28 cellular contexts compared by ENCODE assay signal in genomic region chr19:12689012-12689411, GRCh38. TPM values are rescaled to one million over a fixed set of nuclear protein-coding genes. Genes with fewer than 3 reads are reported as not detected.
"Had no signal": no experiment of that assay in that cellular context is flagged by ENCODE, and none has a peak within 500 bp of the region (broad histone marks: within the 10 kb centered on the region; RNA-seq: fewer than 3 reads in every experiment).

No MANE protein-coding gene starts in this region.

- H3K27me3 Mint-ChIP-seq: activated B cell treated with CpG ODN at 0.5 μM for 24 hours; activated CD4-positive, alpha-beta T cell treated with anti-CD3 and anti-CD28 coated beads, Interleukin-2, amount 10 ng/mL, durations not matched to agents 24 days and 14 days; activated CD8-positive, alpha-beta memory T cell treated with anti-CD3 and anti-CD28 coated beads, Interleukin-2, amount 10 ng/mL, durations not matched to agents 7 days and 5 days; activated naive CD4-positive, alpha-beta T cell treated with anti-CD3 and anti-CD28 coated beads, Interleukin-2, amount 50 U/mL, for 24 hours; activated T-cell treated with anti-CD3 and anti-CD28 coated beads, Interleukin-2, amount 50 U/mL, for 24 hours; brain; T-cell had no signal

- ATAC-seq: activated CD8-positive, alpha-beta memory T cell treated with anti-CD3 and anti-CD28 coated beads, Interleukin-2, amount 10 ng/mL, durations not matched to agents 7 days and 5 days; Panc1; Right ventricle myocardium inferior had no signal

- H3K27ac ChIP-seq: ascending aorta, SK-N-MC had no signal

- H3K27me3 ChIP-seq: ascending aorta had no signal

- H3K4me1 ChIP-seq: ascending aorta had no signal

- H3K4me3 ChIP-seq: ascending aorta, SK-N-MC had no signal

- DNase-seq: activated B cell treated with CpG ODN at 0.5 μM for 24 hours; activated CD4-positive, alpha-beta T cell treated with anti-CD3 and anti-CD28 coated beads for 1 hour; activated CD4-positive, alpha-beta T cell treated with anti-CD3 and anti-CD28 coated beads, Interleukin-2, amount 10 ng/mL, durations not matched to agents 24 days and 14 days; activated CD4-positive, alpha-beta T cell treated with anti-CD3 and anti-CD28 coated beads, Interleukin-2, amount 50 U/mL, for 48 hours; activated CD8-positive, alpha-beta memory T cell treated with anti-CD3 and anti-CD28 coated beads, Interleukin-2, amount 10 ng/mL, durations not matched to agents 7 days and 5 days; activated effector memory CD4-positive, alpha-beta T cell treated with Interleukin-2 at 50 U/mL for 16 hours; activated naive CD4-positive, alpha-beta T cell; activated T-cell treated with anti-CD3 and anti-CD28 coated beads, Interleukin-2, amount 50 U/mL, for 24 hours; Karpas-422; NCI-H1105 treated with DMSO at 0.1 percent for 48 hours; NCI-H1436 treated with DMSO at 0.1 percent for 48 hours; NCI-H187; NCI-H2081; NCI-H510A treated with DMSO at 0.1 percent for 48 hours; NCI-H69; NK-92 treated with Interleukin-12 subunit alpha and Interleukin-12 subunit beta, amount 100 ng/mL, for 24 hours; OCI-M1; RPMI8226; T-cell; T-helper 2 cell; T1000 had no signal

- H3K9me3 ChIP-seq: ascending aorta had no signal

- H3K9me3 Mint-ChIP-seq: activated B cell treated with CpG ODN at 0.5 μM for 24 hours; activated CD4-positive, alpha-beta T cell treated with anti-CD3 and anti-CD28 coated beads, Interleukin-2, amount 10 ng/mL, durations not matched to agents 24 days and 14 days; activated naive CD4-positive, alpha-beta T cell treated with anti-CD3 and anti-CD28 coated beads, Interleukin-2, amount 50 U/mL, for 24 hours; activated T-cell treated with anti-CD3 and anti-CD28 coated beads, Interleukin-2, amount 50 U/mL, for 24 hours; activated T-helper 1 cell treated with anti-CD3 and anti-CD28 coated beads, Interleukin-12 subunit alpha, Interleukin-12 subunit beta, Interleukin-2, Interleukin-4 antibody, amounts not matched to agents 30 ng/mL and 10 ng/mL and 1 ng/mL, durations not matched to agents 14 hours and 24 hours and 36 hours; brain; T-cell had no signal

- H3K4me1 Mint-ChIP-seq: activated B cell treated with CpG ODN at 0.5 μM for 24 hours; activated CD8-positive, alpha-beta memory T cell treated with anti-CD3 and anti-CD28 coated beads, Interleukin-2, amount 10 ng/mL, durations not matched to agents 7 days and 5 days; activated naive CD4-positive, alpha-beta T cell treated with anti-CD3 and anti-CD28 coated beads, Interleukin-2, amount 50 U/mL, for 24 hours; brain; T-cell had no signal

- H3K36me3 ChIP-seq: ascending aorta had no signal

- H3K4me3 Mint-ChIP-seq: activated B cell treated with CpG ODN at 0.5 μM for 24 hours; activated CD4-positive, alpha-beta T cell treated with anti-CD3 and anti-CD28 coated beads, Interleukin-2, amount 10 ng/mL, durations not matched to agents 24 days and 14 days; activated CD8-positive, alpha-beta memory T cell treated with anti-CD3 and anti-CD28 coated beads, Interleukin-2, amount 10 ng/mL, durations not matched to agents 7 days and 5 days; activated naive CD4-positive, alpha-beta T cell treated with anti-CD3 and anti-CD28 coated beads, Interleukin-2, amount 50 U/mL, for 24 hours; activated T-cell treated with anti-CD3 and anti-CD28 coated beads, Interleukin-2, amount 50 U/mL, for 24 hours; activated T-helper 1 cell treated with anti-CD3 and anti-CD28 coated beads, Interleukin-12 subunit alpha, Interleukin-12 subunit beta, Interleukin-2, Interleukin-4 antibody, amounts not matched to agents 30 ng/mL and 10 ng/mL and 1 ng/mL, durations not matched to agents 14 hours and 24 hours and 36 hours; T-cell had no signal

- H3K27ac Mint-ChIP-seq: activated B cell treated with CpG ODN at 0.5 μM for 24 hours; activated CD4-positive, alpha-beta T cell treated with anti-CD3 and anti-CD28 coated beads, Interleukin-2, amount 10 ng/mL, durations not matched to agents 24 days and 14 days; activated CD8-positive, alpha-beta memory T cell treated with anti-CD3 and anti-CD28 coated beads, Interleukin-2, amount 10 ng/mL, durations not matched to agents 7 days and 5 days; activated naive CD4-positive, alpha-beta T cell treated with anti-CD3 and anti-CD28 coated beads, Interleukin-2, amount 50 U/mL, for 24 hours; activated T-cell treated with anti-CD3 and anti-CD28 coated beads, Interleukin-2, amount 50 U/mL, for 24 hours; activated T-helper 1 cell treated with anti-CD3 and anti-CD28 coated beads, Interleukin-12 subunit alpha, Interleukin-12 subunit beta, Interleukin-2, Interleukin-4 antibody, amounts not matched to agents 30 ng/mL and 10 ng/mL and 1 ng/mL, durations not matched to agents 14 hours and 24 hours and 36 hours; brain; T-cell had no signal

- H3K36me3 Mint-ChIP-seq: activated CD8-positive, alpha-beta memory T cell treated with anti-CD3 and anti-CD28 coated beads, Interleukin-2, amount 10 ng/mL, durations not matched to agents 7 days and 5 days; activated naive CD4-positive, alpha-beta T cell treated with anti-CD3 and anti-CD28 coated beads, Interleukin-2, amount 50 U/mL, for 24 hours; brain; T-cell had no signal

RNA-seq across cellular contexts. Expression of gene GNG14, which starts 1.2 kb away (rescaled TPM):
- total RNA-seq: activated B cell treated with CpG ODN at 0.5 μM for 24 hours; activated CD4-positive, alpha-beta T cell treated with anti-CD3 and anti-CD28 coated beads, Interleukin-2, amount 10 ng/mL, durations not matched to agents 24 days and 14 days; activated CD8-positive, alpha-beta memory T cell treated with anti-CD3 and anti-CD28 coated beads, Interleukin-2, amount 10 ng/mL, durations not matched to agents 7 days and 5 days; ascending aorta; Right ventricle myocardium inferior; T-cell had no signal
